1 cellular context compared by ENCODE assay signal in the genomic region with DNA sequence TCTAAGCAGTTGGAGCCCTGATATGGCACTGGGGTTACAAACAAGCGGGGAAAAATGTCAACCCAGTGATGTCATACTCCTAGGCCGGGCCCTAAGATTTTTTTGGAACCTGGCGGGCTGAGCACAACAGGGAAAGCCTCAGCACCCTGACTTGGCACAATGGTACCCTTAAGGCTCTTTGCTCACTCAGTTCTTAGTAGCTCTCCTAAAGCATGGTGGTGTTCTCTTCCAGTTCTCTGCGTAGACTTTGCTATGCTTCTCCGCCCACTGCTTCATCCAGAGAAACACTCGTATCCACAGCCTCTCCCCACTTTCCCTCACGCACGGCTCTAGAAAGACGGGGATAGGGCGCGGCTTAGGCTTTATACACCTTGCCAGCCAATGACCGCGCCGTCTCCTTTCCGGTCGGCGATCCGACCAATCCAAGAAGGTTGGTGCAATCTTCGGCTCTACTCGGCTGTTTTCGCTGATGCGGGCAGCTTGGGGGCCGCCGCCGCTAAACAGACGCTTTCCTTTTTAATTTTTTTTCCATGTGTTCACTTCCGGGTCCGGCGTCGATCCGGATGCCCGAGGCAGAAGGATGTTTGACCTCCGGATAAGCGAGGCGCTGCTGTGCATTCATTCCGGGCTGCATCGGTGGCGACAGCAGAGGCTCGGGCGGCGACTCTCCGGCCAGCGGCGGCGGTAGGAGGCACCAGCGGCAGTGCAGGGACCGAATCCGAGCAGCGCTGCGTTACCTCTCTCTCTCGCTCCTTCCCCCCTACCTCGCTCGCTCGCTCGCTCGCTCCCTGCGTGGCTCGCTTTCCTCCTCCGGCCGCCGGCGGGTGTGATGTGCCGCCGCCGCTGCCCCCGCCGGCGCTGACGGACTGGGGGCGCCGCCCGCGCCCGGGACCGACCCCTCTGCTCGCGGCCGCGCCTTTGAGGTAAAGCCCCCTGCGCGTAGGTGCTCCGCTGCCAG.
TF ChIP-seq lines count a peak whose summit lies in the region.

Gene CSNK1G3 (plus strand): TSS at position 530 of the 958 bp plus-strand sequence. CDS start 33,487 bp downstream, outside the sequence.

TF ChIP-seq in SK-N-SH, 30 proteins besides CTCF, POLR2A, EP300 and RAD21 (continued from another document):
- no peak for TF ChIP-seq PBX3 (IDR thresholded peaks at IDR 0.05)
- no peak for TF ChIP-seq NRF1 (IDR thresholded peaks at IDR 0.05; ENCODE audit: low read depth, low read length)
- TF ChIP-seq RXRA (IDR thresholded peaks at IDR 0.05; ENCODE audit: borderline replicate concordance, low read depth): no peak
- no peak for TF ChIP-seq EZH2phosphoT487 (IDR thresholded peaks at IDR 0.05; ENCODE audit: borderline replicate concordance, low read depth)
- TF ChIP-seq JUND (IDR thresholded peaks at IDR 0.05): no peak; the same call in 1 of the 2 replicates
- TF ChIP-seq, protein P1, sequence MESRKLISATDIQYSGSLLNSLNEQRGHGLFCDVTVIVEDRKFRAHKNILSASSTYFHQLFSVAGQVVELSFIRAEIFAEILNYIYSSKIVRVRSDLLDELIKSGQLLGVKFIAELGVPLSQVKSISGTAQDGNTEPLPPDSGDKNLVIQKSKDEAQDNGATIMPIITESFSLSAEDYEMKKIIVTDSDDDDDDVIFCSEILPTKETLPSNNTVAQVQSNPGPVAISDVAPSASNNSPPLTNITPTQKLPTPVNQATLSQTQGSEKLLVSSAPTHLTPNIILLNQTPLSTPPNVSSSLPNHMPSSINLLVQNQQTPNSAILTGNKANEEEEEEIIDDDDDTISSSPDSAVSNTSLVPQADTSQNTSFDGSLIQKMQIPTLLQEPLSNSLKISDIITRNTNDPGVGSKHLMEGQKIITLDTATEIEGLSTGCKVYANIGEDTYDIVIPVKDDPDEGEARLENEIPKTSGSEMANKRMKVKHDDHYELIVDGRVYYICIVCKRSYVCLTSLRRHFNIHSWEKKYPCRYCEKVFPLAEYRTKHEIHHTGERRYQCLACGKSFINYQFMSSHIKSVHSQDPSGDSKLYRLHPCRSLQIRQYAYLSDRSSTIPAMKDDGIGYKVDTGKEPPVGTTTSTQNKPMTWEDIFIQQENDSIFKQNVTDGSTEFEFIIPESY (IDR thresholded peaks at IDR 0.05; ENCODE audit: borderline replicate concordance, low read depth): no peak
- peak; percentile 84 for TF ChIP-seq RFX5 (IDR thresholded peaks at IDR 0.05; ENCODE audit: low read length)
- peak; percentile 18; the same call in 1 of the 2 replicates for TF ChIP-seq SIN3A (IDR thresholded peaks at IDR 0.05; ENCODE audit: borderline replicate concordance, low read depth, low read length)
- TF ChIP-seq, protein P2, sequence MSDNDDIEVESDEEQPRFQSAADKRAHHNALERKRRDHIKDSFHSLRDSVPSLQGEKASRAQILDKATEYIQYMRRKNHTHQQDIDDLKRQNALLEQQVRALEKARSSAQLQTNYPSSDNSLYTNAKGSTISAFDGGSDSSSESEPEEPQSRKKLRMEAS (IDR thresholded peaks at IDR 0.05; ENCODE audit: low read depth): peak; percentile 80; the same call in 1 of the 2 replicates
- peak; percentile 84 for TF ChIP-seq GABPA (IDR thresholded peaks at IDR 0.05; ENCODE audit: low read depth)
- no peak for TF ChIP-seq USF2 (IDR thresholded peaks at IDR 0.05; ENCODE audit: borderline replicate concordance, low read depth, low read length)
- TF ChIP-seq MXI1 (IDR thresholded peaks at IDR 0.05; ENCODE audit: low read depth, low read length): peak; percentile 56; the same call in 1 of the 2 replicates
- peak; percentile 19; the same call in 1 of the 2 replicates for TF ChIP-seq TCF12 (IDR thresholded peaks at IDR 0.05)
- TF ChIP-seq RCOR1 (IDR thresholded peaks at IDR 0.05; ENCODE audit: low read length): no peak; the same call in 1 of the 2 replicates
- 0 out of 2 replicates have a peak, but pooled peaks have one; percentile 44 for TF ChIP-seq TEAD4 (IDR thresholded peaks at IDR 0.05; ENCODE audit: borderline replicate concordance, insufficient read depth)
- TF ChIP-seq, protein P3, sequence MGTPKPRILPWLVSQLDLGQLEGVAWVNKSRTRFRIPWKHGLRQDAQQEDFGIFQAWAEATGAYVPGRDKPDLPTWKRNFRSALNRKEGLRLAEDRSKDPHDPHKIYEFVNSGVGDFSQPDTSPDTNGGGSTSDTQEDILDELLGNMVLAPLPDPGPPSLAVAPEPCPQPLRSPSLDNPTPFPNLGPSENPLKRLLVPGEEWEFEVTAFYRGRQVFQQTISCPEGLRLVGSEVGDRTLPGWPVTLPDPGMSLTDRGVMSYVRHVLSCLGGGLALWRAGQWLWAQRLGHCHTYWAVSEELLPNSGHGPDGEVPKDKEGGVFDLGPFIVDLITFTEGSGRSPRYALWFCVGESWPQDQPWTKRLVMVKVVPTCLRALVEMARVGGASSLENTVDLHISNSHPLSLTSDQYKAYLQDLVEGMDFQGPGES (IDR thresholded peaks at IDR 0.05; ENCODE audit: low read depth, low read length): no peak
- peak; percentile 98 for TF ChIP-seq POLR2AphosphoS5 (IDR thresholded peaks at IDR 0.05; ENCODE audit: low read depth, low read length)
- no peak for TF ChIP-seq MEF2A (IDR thresholded peaks at IDR 0.05; ENCODE audit: borderline replicate concordance, low read depth)
- TF ChIP-seq, protein P4, sequence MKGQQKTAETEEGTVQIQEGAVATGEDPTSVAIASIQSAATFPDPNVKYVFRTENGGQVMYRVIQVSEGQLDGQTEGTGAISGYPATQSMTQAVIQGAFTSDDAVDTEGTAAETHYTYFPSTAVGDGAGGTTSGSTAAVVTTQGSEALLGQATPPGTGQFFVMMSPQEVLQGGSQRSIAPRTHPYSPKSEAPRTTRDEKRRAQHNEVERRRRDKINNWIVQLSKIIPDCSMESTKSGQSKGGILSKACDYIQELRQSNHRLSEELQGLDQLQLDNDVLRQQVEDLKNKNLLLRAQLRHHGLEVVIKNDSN (IDR thresholded peaks at IDR 0.05; ENCODE audit: borderline replicate concordance, low read depth): no peak
